ENCODE assay signal across 1 cellular context in genomic region chr7:128739990-128740682, GRCh38.
TF ChIP-seq lines count a peak whose summit lies in the region.

No MANE protein-coding gene starts in this region.

TF ChIP-seq in K562, 482 proteins besides CTCF, POLR2A, EP300 and RAD21:
- TF ChIP-seq MAFK (IDR thresholded peaks at IDR 0.05; ENCODE audit: low read length) (no peak), SIN3A (IDR thresholded peaks at IDR 0.05; ENCODE audit: borderline replicate concordance in 2 of 2, control insufficient read depth in 1 of 2, low read depth in 2 of 2, low read length in 2 of 2) (peak in 1 of 2 experiments; percentile 12; a peak in 1 of 4 replicates), XRCC4 (IDR thresholded peaks at IDR 0.05; ENCODE audit: extremely low read depth, insufficient read depth, insufficient read length) (no peak), NRF1 (conservative IDR thresholded peaks at IDR 0.05 in 1 of 2, IDR thresholded peaks at IDR 0.05 in 1 of 2) (peak in 1 of 2 experiments; percentile 6; a peak in 1 of 4 replicates), MLLT1 (IDR thresholded peaks at IDR 0.05) (0 out of 4 replicates have a peak, but pooled peaks of 1 of the 2 experiments have one; percentile 11), KDM1A (IDR thresholded peaks at IDR 0.05) (no peak), SRF (CRISPR knock-in tag; IDR thresholded peaks at IDR 0.05) (0 out of 4 replicates have a peak, but pooled peaks of 1 of the 2 experiments have one; percentile 13), E4F1 (CRISPR knock-in tag; IDR thresholded peaks at IDR 0.05; ENCODE audit: borderline replicate concordance) (0 out of 2 replicates have a peak, but pooled peaks have one; percentile 44), MXI1 (IDR thresholded peaks at IDR 0.05; ENCODE audit: low read depth, low read length) (0 out of 2 replicates have a peak, but pooled peaks have one; percentile 25), KAT7 (CRISPR knock-in tag; IDR thresholded peaks at IDR 0.05; ENCODE audit: borderline replicate concordance) (0 out of 2 replicates have a peak, but pooled peaks have one; percentile 19), TAF7 (tag; IDR thresholded peaks at IDR 0.05) (no peak), GTF2E2 (tag; IDR thresholded peaks at IDR 0.05) (peak; percentile 40; the same call in 1 of the 2 replicates), RCOR1 (IDR thresholded peaks at IDR 0.05; ENCODE audit: borderline replicate concordance in 1 of 2, low read depth in 2 of 2, low read length in 2 of 2) (no peak), SMARCC2 (IDR thresholded peaks at IDR 0.05; ENCODE audit: low read depth) (no peak), ATF6 (CRISPR knock-in tag; IDR thresholded peaks at IDR 0.05) (0 out of 2 replicates have a peak, but pooled peaks have one; percentile 76), ZNF263 (CRISPR knock-in tag; IDR thresholded peaks at IDR 0.05; ENCODE audit: borderline replicate concordance) (no peak), CHD1 (IDR thresholded peaks at IDR 0.05; ENCODE audit: low read length) (peak; percentile 72), RBM22 (IDR thresholded peaks at IDR 0.05; ENCODE audit: low read depth, low read length, poor library complexity, severe bottlenecking) (no peak), ZFP1 (CRISPR knock-in tag; IDR thresholded peaks at IDR 0.05) (no peak), ZBTB40 (IDR thresholded peaks at IDR 0.05) (peak; percentile 57), ZBTB40 (CRISPR knock-in tag; IDR thresholded peaks at IDR 0.05) (no peak), DNMT1 (IDR thresholded peaks at IDR 0.05) (peak; percentile 9; the same call in 1 of the 2 replicates), AFF1 (IDR thresholded peaks at IDR 0.05; ENCODE audit: low read depth in 1 of 2, partially characterized antibody in 2 of 2) (peak in 1 of 2 experiments; percentile 14)
